Comparison of ENCODE assay signal across 8 cellular contexts in genomic region chr4:110088670-110089069, GRCh38.
DNase-seq lines count a peak whose midpoint lies in the region; ATAC-seq, FAIRE-seq and TF ChIP-seq lines count a peak whose summit lies in the region.

No MANE protein-coding gene starts in this region.

- no peak overlapping the region for H3K9ac ChIP-seq in HCT116 (ENCODE audit: low read length)
- no peak overlapping the region for H3K9ac ChIP-seq in OCI-LY3 (ENCODE audit: low read length)

- H3K4me3 ChIP-seq in HCT116 (replicated peaks in 1 of 2; ENCODE audit: low read depth in 1 of 2, low read length in 2 of 2) (no peak overlapping the region), OCI-LY3 (ENCODE audit: low read length) (no peak overlapping the region), fibroblast of villous mesenchyme (ENCODE audit: low read depth, low read length) (no peak overlapping the region)

- ATAC-seq in HCT116: 0 out of 2 replicates have a peak, but pooled peaks have one; percentile 32

- no peak overlapping the region for H3K27ac Mint-ChIP-seq in endothelial cell (ENCODE audit: unreplicated experiment)

- CTCF ChIA-PET in HCT116 (lab: Charles Lee): no interaction called here

- TF ChIP-seq POLR2A in HCT116 (IDR thresholded peaks at IDR 0.05; ENCODE audit: borderline replicate concordance, extremely low read depth, insufficient read depth, insufficient read length): no peak

- no peak for TF ChIP-seq RAD21 in HCT116 (IDR thresholded peaks at IDR 0.05; ENCODE audit: low read depth)

- peaks cover 11% of the 10 kb centered on the region for H3K4me1 Mint-ChIP-seq in endothelial cell (ENCODE audit: unreplicated experiment)

- H3K9me3 Mint-ChIP-seq in endothelial cell (ENCODE audit: unreplicated experiment): no peaks in the 10 kb centered on the region

- H3K36me3 ChIP-seq in HCT116 (ENCODE audit: control insufficient read depth in 1 of 2, insufficient read depth in 2 of 2, low read length in 2 of 2) (no peaks in the 10 kb centered on the region), OCI-LY3 (replicated peaks; ENCODE audit: low read depth, low read length) (no peaks in the 10 kb centered on the region)

- no peaks in the 10 kb centered on the region for H3K9me2 ChIP-seq in HCT116 (ENCODE audit: insufficient read depth)

- TF ChIP-seq CTCF in HCT116 (IDR thresholded peaks at IDR 0.05 in 2 of 3, conservative IDR thresholded peaks at IDR 0.05 in 1 of 3; ENCODE audit: borderline replicate concordance in 1 of 3, insufficient read depth in 1 of 3, low read depth in 2 of 3, low read length in 2 of 3) (no peak), OCI-LY3 (IDR thresholded peaks at IDR 0.05; ENCODE audit: low read depth, low read length) (no peak), fibroblast of villous mesenchyme (IDR thresholded peaks at IDR 0.05; ENCODE audit: insufficient read depth, low read depth, low read length) (no peak), endothelial cell (IDR thresholded peaks at IDR 0.05; ENCODE audit: unreplicated experiment) (no peak)

- H3K79me2 ChIP-seq in HCT116 (ENCODE audit: insufficient read depth, low read length): no peaks in the 10 kb centered on the region
- H3K79me2 ChIP-seq in OCI-LY3 (ENCODE audit: low read length): no peaks in the 10 kb centered on the region

- H3K27me3 Mint-ChIP-seq in endothelial cell (ENCODE audit: unreplicated experiment): peaks cover 2% of the 10 kb centered on the region

- no peak overlapping the region for H3K4me3 Mint-ChIP-seq in endothelial cell (ENCODE audit: unreplicated experiment)

- DNase-seq in GM18507 (ENCODE audit: extremely low spot score, insufficient read length, low read depth): no peak
- peak; percentile 48 for DNase-seq in HCT116 (ENCODE audit: low read depth, low spot score)
- peak; percentile 85 for DNase-seq in fibroblast of villous mesenchyme (ENCODE audit: low read depth)
- no peak for DNase-seq in endothelial cell (ENCODE audit: low spot score)
- DNase-seq in NCI-H510A (lab: John Stamatoyannopoulos, UW): no peak
- DNase-seq in NCI-H1436 treated with DMSO at 0.1 percent for 48 hours (lab: John Stamatoyannopoulos, UW): no peak
- DNase-seq in KBM-7: no peak

- POLR2A ChIA-PET in HCT116 (lab: Charles Lee): no interaction called here

- H3K4me2 ChIP-seq in HCT116 (ENCODE audit: low read length): peak overlapping the region; percentile 2; the same call in 1 of the 2 replicates
- peak overlapping the region; percentile 16; the same call in 1 of the 2 replicates for H3K4me2 ChIP-seq in OCI-LY3 (ENCODE audit: low read length)

- peaks cover 4% of the 10 kb centered on the region for H3K36me3 Mint-ChIP-seq in endothelial cell (ENCODE audit: low read depth, unreplicated experiment)

- intact Hi-C loops in HCT116 (cut with micrococcal nuclease): loop anchor here (5.0 kb wide), 1 partner anchor 74 kb away; no protein-coding TSS in a partner anchor

- H3K9me3 ChIP-seq in HCT116 (ENCODE audit: control insufficient read depth in 1 of 2, insufficient read depth in 1 of 2, low read depth in 1 of 2, low read length in 2 of 2) (no peaks in the 10 kb centered on the region), OCI-LY3 (ENCODE audit: insufficient read depth, low read length) (no peaks in the 10 kb centered on the region)

- BruUV-seq in HCT116 (replicated peaks; lab: Mats Ljungman, UMichigan): no TSS peak

- no peak overlapping the region for H3K27ac ChIP-seq in HCT116 (ENCODE audit: low read depth, low read length)
- H3K27ac ChIP-seq in OCI-LY3 (ENCODE audit: low read length): no peak overlapping the region

- H3K4me1 ChIP-seq in HCT116 (ENCODE audit: control insufficient read depth in 1 of 2, insufficient read depth in 2 of 2, low read length in 2 of 2) (peaks cover 46 to 73% of the 10 kb centered on the region in 2 experiments), OCI-LY3 (ENCODE audit: low read length) (peaks cover 15% of the 10 kb centered on the region)

- peak; percentile 63 for FAIRE-seq in GM18507 (lab: Jason Lieb, UNC)

- in situ Hi-C loops in KBM-7 (cut with MboI; ENCODE audit: low pct_unique_long_range_greater_than_20kb, low sequenced_read_pairs): no loop called here

- H4K20me1 ChIP-seq in HCT116 (ENCODE audit: insufficient read depth): no peaks in the 10 kb centered on the region
- no peaks in the 10 kb centered on the region for H4K20me1 ChIP-seq in OCI-LY3 (ENCODE audit: insufficient read depth, low read length)

- H3K27me3 ChIP-seq in HCT116 (ENCODE audit: insufficient read depth, low read length) (no peaks in the 10 kb centered on the region), OCI-LY3 (ENCODE audit: low read depth, low read length) (no peaks in the 10 kb centered on the region)

- H2AFZ ChIP-seq in HCT116 (ENCODE audit: low read depth, low read length, poor library complexity, severe bottlenecking) (no peak overlapping the region), OCI-LY3 (ENCODE audit: low read depth, low read length) (no peak overlapping the region)

- RAD21 ChIA-PET in HCT116 (lab: Charles Lee; ENCODE audit: low non-redundant PET in 1 of 2, low total read pairs in 2 of 2, uncharacterized antibody in 2 of 2, unreplicated experiment in 2 of 2): no interaction called here

TF ChIP-seq in HCT116, 20 proteins besides CTCF, POLR2A, EP300 and RAD21 (continues in another document):
- peak; percentile 35; the same call in 1 of the 2 replicates for TF ChIP-seq ATF3 (IDR thresholded peaks at IDR 0.05)
- TF ChIP-seq CBX3 (IDR thresholded peaks at IDR 0.05; ENCODE audit: low read depth): 0 out of 2 replicates have a peak, but pooled peaks have one; percentile 51
- TF ChIP-seq TCF7L2 (IDR thresholded peaks at IDR 0.05; ENCODE audit: borderline replicate concordance, extremely low read depth, insufficient read depth, insufficient read length): no peak
- no peak for TF ChIP-seq EZH2 (IDR thresholded peaks at IDR 0.05)
- no peak for TF ChIP-seq SRF (IDR thresholded peaks at IDR 0.05; ENCODE audit: low read depth)
- no peak for TF ChIP-seq YY1 (IDR thresholded peaks at IDR 0.05; ENCODE audit: extremely low read depth, insufficient replicate concordance, low read depth, low read length)
- 0 out of 2 replicates have a peak, but pooled peaks have one; percentile 20 for TF ChIP-seq MAX (IDR thresholded peaks at IDR 0.05)
- no peak for TF ChIP-seq ZNF274 (IDR thresholded peaks at IDR 0.05; ENCODE audit: low read depth, low read length)
- no peak for TF ChIP-seq ELF1 (IDR thresholded peaks at IDR 0.05; ENCODE audit: borderline replicate concordance, low read depth)
- no peak for TF ChIP-seq EGR1 (IDR thresholded peaks at IDR 0.05; ENCODE audit: low read depth)
- peak; percentile 66 for TF ChIP-seq SP1 (IDR thresholded peaks at IDR 0.05; ENCODE audit: low read depth)
- TF ChIP-seq, protein P1, sequence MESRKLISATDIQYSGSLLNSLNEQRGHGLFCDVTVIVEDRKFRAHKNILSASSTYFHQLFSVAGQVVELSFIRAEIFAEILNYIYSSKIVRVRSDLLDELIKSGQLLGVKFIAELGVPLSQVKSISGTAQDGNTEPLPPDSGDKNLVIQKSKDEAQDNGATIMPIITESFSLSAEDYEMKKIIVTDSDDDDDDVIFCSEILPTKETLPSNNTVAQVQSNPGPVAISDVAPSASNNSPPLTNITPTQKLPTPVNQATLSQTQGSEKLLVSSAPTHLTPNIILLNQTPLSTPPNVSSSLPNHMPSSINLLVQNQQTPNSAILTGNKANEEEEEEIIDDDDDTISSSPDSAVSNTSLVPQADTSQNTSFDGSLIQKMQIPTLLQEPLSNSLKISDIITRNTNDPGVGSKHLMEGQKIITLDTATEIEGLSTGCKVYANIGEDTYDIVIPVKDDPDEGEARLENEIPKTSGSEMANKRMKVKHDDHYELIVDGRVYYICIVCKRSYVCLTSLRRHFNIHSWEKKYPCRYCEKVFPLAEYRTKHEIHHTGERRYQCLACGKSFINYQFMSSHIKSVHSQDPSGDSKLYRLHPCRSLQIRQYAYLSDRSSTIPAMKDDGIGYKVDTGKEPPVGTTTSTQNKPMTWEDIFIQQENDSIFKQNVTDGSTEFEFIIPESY (IDR thresholded peaks at IDR 0.05; ENCODE audit: extremely low read depth, insufficient replicate concordance, low read length): no peak
- no peak for TF ChIP-seq EZH2phosphoT487 (IDR thresholded peaks at IDR 0.05; ENCODE audit: borderline replicate concordance)
- TF ChIP-seq FOSL1 (IDR thresholded peaks at IDR 0.05; ENCODE audit: low read depth): peak; percentile 40; the same call in 1 of the 2 replicates
- no peak for TF ChIP-seq SIN3A (IDR thresholded peaks at IDR 0.05; ENCODE audit: low read depth)
- peak; percentile 53 for TF ChIP-seq JUND (IDR thresholded peaks at IDR 0.05)
- TF ChIP-seq, protein P2, sequence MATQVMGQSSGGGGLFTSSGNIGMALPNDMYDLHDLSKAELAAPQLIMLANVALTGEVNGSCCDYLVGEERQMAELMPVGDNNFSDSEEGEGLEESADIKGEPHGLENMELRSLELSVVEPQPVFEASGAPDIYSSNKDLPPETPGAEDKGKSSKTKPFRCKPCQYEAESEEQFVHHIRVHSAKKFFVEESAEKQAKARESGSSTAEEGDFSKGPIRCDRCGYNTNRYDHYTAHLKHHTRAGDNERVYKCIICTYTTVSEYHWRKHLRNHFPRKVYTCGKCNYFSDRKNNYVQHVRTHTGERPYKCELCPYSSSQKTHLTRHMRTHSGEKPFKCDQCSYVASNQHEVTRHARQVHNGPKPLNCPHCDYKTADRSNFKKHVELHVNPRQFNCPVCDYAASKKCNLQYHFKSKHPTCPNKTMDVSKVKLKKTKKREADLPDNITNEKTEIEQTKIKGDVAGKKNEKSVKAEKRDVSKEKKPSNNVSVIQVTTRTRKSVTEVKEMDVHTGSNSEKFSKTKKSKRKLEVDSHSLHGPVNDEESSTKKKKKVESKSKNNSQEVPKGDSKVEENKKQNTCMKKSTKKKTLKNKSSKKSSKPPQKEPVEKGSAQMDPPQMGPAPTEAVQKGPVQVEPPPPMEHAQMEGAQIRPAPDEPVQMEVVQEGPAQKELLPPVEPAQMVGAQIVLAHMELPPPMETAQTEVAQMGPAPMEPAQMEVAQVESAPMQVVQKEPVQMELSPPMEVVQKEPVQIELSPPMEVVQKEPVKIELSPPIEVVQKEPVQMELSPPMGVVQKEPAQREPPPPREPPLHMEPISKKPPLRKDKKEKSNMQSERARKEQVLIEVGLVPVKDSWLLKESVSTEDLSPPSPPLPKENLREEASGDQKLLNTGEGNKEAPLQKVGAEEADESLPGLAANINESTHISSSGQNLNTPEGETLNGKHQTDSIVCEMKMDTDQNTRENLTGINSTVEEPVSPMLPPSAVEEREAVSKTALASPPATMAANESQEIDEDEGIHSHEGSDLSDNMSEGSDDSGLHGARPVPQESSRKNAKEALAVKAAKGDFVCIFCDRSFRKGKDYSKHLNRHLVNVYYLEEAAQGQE (IDR thresholded peaks at IDR 0.05; ENCODE audit: low read depth): no peak

Comparison
In these comparisons a context has a peak if more than half of its experiments do, and no peak if none do; other contexts are left out.
1. DNase-seq: peak in HCT116 (single experiment) and fibroblast of villous mesenchyme (single experiment); none in GM18507 (single experiment), endothelial cell (single experiment), NCI-H510A (single experiment), NCI-H1436 treated with DMSO at 0.1 percent for 48 hours (single experiment) and KBM-7 (single experiment).